ENCODE assay signal across 13 cellular contexts in the genomic region with DNA sequence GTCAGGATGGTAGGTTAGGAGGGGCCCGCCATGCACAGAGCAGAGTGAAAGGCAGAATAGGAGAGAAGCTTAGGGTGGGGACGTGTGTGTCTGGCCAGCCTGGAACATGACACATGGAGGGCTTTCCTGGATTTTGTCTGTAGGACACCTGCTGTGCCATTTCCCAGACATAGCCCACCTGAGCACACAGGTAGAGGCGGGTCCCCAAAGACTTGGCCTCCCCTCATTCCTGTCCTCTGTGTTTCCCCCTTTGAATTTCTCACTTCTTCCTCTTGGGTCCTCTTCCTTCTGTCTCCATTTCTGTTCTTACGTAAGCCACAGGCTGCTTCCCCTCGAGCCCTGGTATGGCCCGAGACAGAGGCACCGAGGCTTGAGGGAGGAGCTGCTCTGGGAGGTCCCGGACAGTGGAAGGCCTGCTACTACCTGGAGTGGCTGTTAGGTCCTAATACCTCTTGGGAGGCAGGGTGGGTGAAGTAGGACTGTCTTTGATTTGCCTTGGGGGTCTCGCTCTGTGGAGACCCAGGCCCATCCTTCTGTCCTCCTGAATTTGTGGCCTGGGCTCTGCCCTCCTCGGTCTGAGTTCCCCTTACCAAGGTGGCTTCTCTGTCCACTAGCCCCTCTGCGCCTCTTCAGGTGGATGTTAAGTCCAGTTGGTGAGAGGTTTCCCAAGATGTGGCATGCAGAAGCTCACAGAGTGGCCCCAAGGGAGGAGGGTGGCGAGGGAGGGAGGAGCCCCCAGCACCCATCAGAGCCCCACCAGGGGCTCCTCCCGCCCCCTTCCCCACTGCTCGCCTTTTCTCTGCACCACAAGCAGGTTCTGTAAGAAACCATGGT. TPM values are rescaled to one million over a fixed set of nuclear protein-coding genes. Genes with fewer than 3 reads are reported as not detected.
DNase-seq lines count a peak whose midpoint lies in the region; ATAC-seq, FAIRE-seq and TF ChIP-seq lines count a peak whose summit lies in the region.
"Had no signal": no experiment of that assay in that cellular context is flagged by ENCODE, and none has a peak within 500 bp of the region (broad histone marks: within the 10 kb centered on the region; RNA-seq: fewer than 3 reads in every experiment).

No MANE protein-coding gene starts in this region.

- in situ Hi-C loops in K562 (cut with MboI) = no loop called here

- no peak overlapping the region for H3K4me2 ChIP-seq in K562 (ENCODE audit: insufficient read depth, low read length)

- peaks cover 10% of the 10 kb centered on the region for H3K9me1 ChIP-seq in K562 (ENCODE audit: control insufficient read depth, insufficient read depth, low read length)

- H4K20me1 ChIP-seq in K562 (replicated peaks; ENCODE audit: control insufficient read depth, insufficient read depth, low read length) = peaks cover 32% of the 10 kb centered on the region

- ATAC-seq in K562 (no peak), mucosa of descending colon (peak; percentile 1), HG03025 (IDR thresholded peaks at IDR 0.05; ENCODE audit: low FRiP score, unreplicated experiment) (no peak), GM21825 (IDR thresholded peaks at IDR 0.05; ENCODE audit: unreplicated experiment) (no peak)
- ATAC-seq: activated T-cell treated with anti-CD3 and anti-CD28 coated beads, Interleukin-2, amount 50 U/mL, for 4 hours had no signal

- CTCF ChIA-PET in K562 (lab: Yijun Ruan, JAX; ENCODE audit: low intra/inter-chr PET ratio) = interaction anchor here (0.6 kb wide), 1 partner anchor 51 kb away, joined by 3 read pairs; no protein-coding TSS in a partner anchor

- peaks cover 48% of the 10 kb centered on the region for H3K79me2 ChIP-seq in K562 (ENCODE audit: control insufficient read depth, insufficient read depth, low read length)

- TF ChIP-seq CTCF in cardiac muscle cell (IDR thresholded peaks at IDR 0.05; ENCODE audit: low read depth, low read length) (no peak), left ventricle myocardium inferior (IDR thresholded peaks at IDR 0.05; ENCODE audit: borderline replicate concordance) (no peak), K562 (IDR thresholded peaks at IDR 0.05 in 2 of 3, conservative IDR thresholded peaks at IDR 0.05 in 1 of 3; ENCODE audit: insufficient read depth in 2 of 3, low read depth in 1 of 3, low read length in 3 of 3) (no peak), mucosa of descending colon (IDR thresholded peaks at IDR 0.05) (no peak)

- H3K4me3 ChIP-seq in cardiac muscle cell = no peak overlapping the region
- H3K4me3 ChIP-seq in left ventricle myocardium inferior = no peak overlapping the region
- H3K4me3 ChIP-seq in K562 = no peak overlapping the region
- H3K4me3 ChIP-seq in mucosa of descending colon = no peak overlapping the region
- H3K4me3 ChIP-seq: tibial artery had no signal

- no TSS peak for BruUV-seq in K562 (replicated peaks; lab: Mats Ljungman, UMichigan)

- FAIRE-seq in K562 (lab: Jason Lieb, UNC) = no peak
- FAIRE-seq: endothelial cell of umbilical vein had no signal

- DNase-seq in cardiac muscle cell (ENCODE audit: low read depth in 1 of 2, low spot score in 1 of 2) (no peak), left ventricle myocardium inferior (no peak), K562 (ENCODE audit: extremely low read depth in 1 of 4, low spot score in 3 of 4) (no peak), mucosa of descending colon (peak in 1 of 3 donors; percentile 37), DMS153 (lab: John Stamatoyannopoulos, UW) (no peak), mesenteric fat pad (ENCODE audit: low spot score) (no peak)
- DNase-seq: activated T-cell treated with anti-CD3 and anti-CD28 coated beads, Interleukin-2, amount 50 U/mL, for 4 hours; DND-41 had no signal

- H3K9me3 ChIP-seq in cardiac muscle cell (ENCODE audit: low read depth) (no peaks in the 10 kb centered on the region), left ventricle myocardium inferior (replicated peaks) (no peaks in the 10 kb centered on the region), K562 (replicated peaks; ENCODE audit: control insufficient read depth, insufficient read depth, low read depth, low read length) (no peaks in the 10 kb centered on the region), mucosa of descending colon (no peaks in the 10 kb centered on the region)
- H3K9me3 ChIP-seq: tibial artery had no signal

- intact Hi-C loops in left ventricle myocardium inferior (cut with micrococcal nuclease) = no loop called here
- intact Hi-C loops in K562 (cut with micrococcal nuclease) = no loop called here
- intact Hi-C loops in mucosa of descending colon (cut with DNase I, micrococcal nuclease) = no loop called here

- H3K27me3 ChIP-seq in cardiac muscle cell = no peaks in the 10 kb centered on the region
- H3K27me3 ChIP-seq in left ventricle myocardium inferior (ENCODE audit: low read depth) = no peaks in the 10 kb centered on the region
- no peaks in the 10 kb centered on the region for H3K27me3 ChIP-seq in K562 (ENCODE audit: control insufficient read depth in 2 of 2, insufficient read depth in 2 of 2, low read length in 2 of 2)
- H3K27me3 ChIP-seq: tibial artery had no signal

- H3K36me3 ChIP-seq in cardiac muscle cell (no peaks in the 10 kb centered on the region), left ventricle myocardium inferior (no peaks in the 10 kb centered on the region), K562 (ENCODE audit: control insufficient read depth, insufficient read depth, low read length) (peaks cover 29% of the 10 kb centered on the region; the same call in 2 of the 3 replicates), mucosa of descending colon (ENCODE audit: low read depth) (no peaks in the 10 kb centered on the region)

- H3K27ac ChIP-seq in cardiac muscle cell (peak overlapping the region; percentile 84), left ventricle myocardium inferior (replicated peaks) (no peak overlapping the region), K562 (ENCODE audit: extremely low read depth, low read depth, low read length) (no peak overlapping the region)
- H3K27ac ChIP-seq: tibial artery had no signal

- 78% methylated on average over 13 of the region's 14 CpGs for WGBS in K562 (ENCODE audit: insufficient coverage, low coverage, missing lambda C conversion rate)

- POLR2A ChIA-PET in K562 (lab: Yijun Ruan, JAX) = interaction anchor here (0.5 to 3.0 kb wide), 12 partner anchors 9 to 182 kb away, joined by 3 to 17 read pairs (median 4); a partner anchor contains a TSS

- H3K4me1 ChIP-seq in cardiac muscle cell (ENCODE audit: low read depth) = peaks cover 28% of the 10 kb centered on the region
- peaks cover 33% of the 10 kb centered on the region for H3K4me1 ChIP-seq in left ventricle myocardium inferior
- peaks cover 9 to 41% of the 10 kb centered on the region in 2 experiments for H3K4me1 ChIP-seq in K562 (replicated peaks in 1 of 2; ENCODE audit: control insufficient read depth in 2 of 2, insufficient read depth in 2 of 2, low read length in 2 of 2)
- H3K4me1 ChIP-seq in mucosa of descending colon (ENCODE audit: low read depth) = peaks cover 48% of the 10 kb centered on the region

- no peak overlapping the region for H2AFZ ChIP-seq in K562 (ENCODE audit: low read depth, low read length)

- H3K9ac ChIP-seq in K562 (ENCODE audit: insufficient read depth in 1 of 2, low read depth in 2 of 2, low read length in 2 of 2) = peak overlapping the region in 1 of 2 experiments; percentile 83; a peak in 2 of 4 replicates

- no peak for TF ChIP-seq POLR2A in K562 (conservative IDR thresholded peaks at IDR 0.05)

- no peak for TF ChIP-seq EP300 in K562 (IDR thresholded peaks at IDR 0.05; ENCODE audit: low read length)

- no peak for TF ChIP-seq RAD21 in K562 (CRISPR knock-in tag; conservative IDR thresholded peaks at IDR 0.05 in 1 of 2, IDR thresholded peaks at IDR 0.05 in 1 of 2)

RNA-seq across cellular contexts. Expression of a gene that starts 5.5 kb away (rescaled TPM):
- total RNA-seq in cardiac muscle cell (31.7 and 34.3 TPM in 2 replicates), left ventricle myocardium inferior (3.1 TPM), K562 (2014; rRNA removed) (18.6 and 21.8 TPM in 2 replicates), K562 (2014; rRNA removed; fragmentation: Illumina TruSeq; extraction: Trizol) (1.1 and 1.8 TPM in 2 replicates), K562 (2015; rRNA removed; fragmentation: Illumina TruSeq; extraction: Trizol) (5.5 and 5.7 TPM in 2 replicates), K562 (2021) (18.7 and 19.2 TPM in 2 replicates), mucosa of descending colon (10 to 100 TPM; 10.9 to 11.8 (median 11.3) TPM), mesenteric fat pad (1.6 TPM)
- polyA plus RNA-seq in cardiac muscle cell (29.7 and 40.1 TPM in 2 replicates), K562 (2011; rRNA removed) (4.9 and 8.3 TPM in 2 replicates), K562 (2014; fragmentation: Illumina TruSeq; extraction: Trizol) (1.5 and 3.5 TPM in 2 replicates), K562 (2014; fragmentation: Nextera tagmentation; extraction: Ambion mirVana) (under 1 TPM; 0.04 to 0.20 TPM), K562 (2014; rRNA removed) (13.1 and 13.2 TPM in 2 replicates)
- total RNA-seq in K562 (2011; cell fraction: chromatin; rRNA removed; ENCODE audit: low replicate concordance) = 3.1 and 10.5 TPM in 2 replicates
- 12.0 and 14.7 TPM in 2 replicates for total RNA-seq in K562 (2011; cell fraction: nucleolus; rRNA removed)
- total RNA-seq in K562 (2011; cell fraction: nucleoplasm; rRNA removed) = 5.9 TPM in 2 replicates
- 7.9 and 29.5 TPM in 2 replicates for polyA plus RNA-seq in K562 (2011; cell fraction: cytosol; rRNA removed)
- 9.1 and 15.1 TPM in 2 replicates for polyA plus RNA-seq in K562 (2011; cell fraction: nucleus; rRNA removed)
- polyA plus RNA-seq in K562 (2012) = 11.8 and 13.9 TPM in 2 replicates
- 1.3 and 1.6 TPM in 2 replicates for polyA minus RNA-seq in K562 (2011; rRNA and poly(A)+ RNA removed)
- 7.2 and 17.1 TPM in 2 replicates for polyA minus RNA-seq in K562 (2011; cell fraction: cytosol; rRNA and poly(A)+ RNA removed)
- 4.3 and 5.3 TPM in 2 replicates for polyA minus RNA-seq in K562 (2011; cell fraction: nucleus; rRNA and poly(A)+ RNA removed)

RNA-seq across cellular contexts. Expression of a gene that starts 16.0 kb away (rescaled TPM):
- total RNA-seq in cardiac muscle cell (222 and 270 TPM in 2 replicates), left ventricle myocardium inferior (110 TPM), K562 (2014; rRNA removed) (212 and 268 TPM in 2 replicates), K562 (2014; rRNA removed; fragmentation: Illumina TruSeq; extraction: Trizol) (46.9 and 56.8 TPM in 2 replicates), K562 (2015; rRNA removed; fragmentation: Illumina TruSeq; extraction: Trizol) (94.0 and 99.6 TPM in 2 replicates), K562 (2021) (277 and 283 TPM in 2 replicates), mucosa of descending colon (100 to 1,000 TPM; 151 to 228 (median 202) TPM), mesenteric fat pad (82.1 TPM)
- polyA plus RNA-seq in cardiac muscle cell (185 and 224 TPM in 2 replicates), K562 (2011; rRNA removed) (130 and 189 TPM in 2 replicates), K562 (2014; fragmentation: Illumina TruSeq; extraction: Trizol) (94.3 and 120 TPM in 2 replicates), K562 (2014; fragmentation: Nextera tagmentation; extraction: Ambion mirVana) (10 to 100 TPM in 1 of 2 experiments, 1 to 10 TPM in 1; 8.1 to 11.0 TPM), K562 (2014; rRNA removed) (209 and 237 TPM in 2 replicates)
- 109 and 296 TPM in 2 replicates for total RNA-seq in K562 (2011; cell fraction: chromatin; rRNA removed; ENCODE audit: low replicate concordance)
- 251 and 260 TPM in 2 replicates for total RNA-seq in K562 (2011; cell fraction: nucleolus; rRNA removed)
- total RNA-seq in K562 (2011; cell fraction: nucleoplasm; rRNA removed) = 183 and 184 TPM in 2 replicates
- polyA plus RNA-seq in K562 (2011; cell fraction: cytosol; rRNA removed) = 210 and 322 TPM in 2 replicates
- polyA plus RNA-seq in K562 (2011; cell fraction: nucleus; rRNA removed) = 461 and 543 TPM in 2 replicates
- 186 and 202 TPM in 2 replicates for polyA plus RNA-seq in K562 (2012)
- polyA minus RNA-seq in K562 (2011; rRNA and poly(A)+ RNA removed) = 65.6 and 71.9 TPM in 2 replicates
- polyA minus RNA-seq in K562 (2011; cell fraction: cytosol; rRNA and poly(A)+ RNA removed) = 96.6 and 122 TPM in 2 replicates
- polyA minus RNA-seq in K562 (2011; cell fraction: nucleus; rRNA and poly(A)+ RNA removed) = 81.0 and 130 TPM in 2 replicates

RNA-seq across cellular contexts. Expression of a gene that starts 43.2 kb away (rescaled TPM):
- total RNA-seq in cardiac muscle cell (4.2 and 5.5 TPM in 2 replicates), left ventricle myocardium inferior (17.6 TPM), K562 (2014; rRNA removed) (not detected in 2 replicates), K562 (2014; rRNA removed; fragmentation: Illumina TruSeq; extraction: Trizol) (not detected in 2 replicates), K562 (2015; rRNA removed; fragmentation: Illumina TruSeq; extraction: Trizol) (not detected in 2 replicates), K562 (2021) (1.7 and 1.8 TPM in 2 replicates), mucosa of descending colon (100 to 1,000 TPM in 1 of 3 donors, 10 to 100 TPM in 2; 82.6 to 202 (median 98.9) TPM), mesenteric fat pad (210 TPM)
- polyA plus RNA-seq in cardiac muscle cell (5.7 and 8.3 TPM in 2 replicates), K562 (2011; rRNA removed) (0.11 TPM in 1 of 2 replicates, not detected in the other), K562 (2014; fragmentation: Illumina TruSeq; extraction: Trizol) (not detected in 2 replicates), K562 (2014; fragmentation: Nextera tagmentation; extraction: Ambion mirVana) (not detected), K562 (2014; rRNA removed) (0.23 TPM in 1 of 2 replicates, not detected in the other)
- not detected in 2 replicates for total RNA-seq in K562 (2011; cell fraction: chromatin; rRNA removed; ENCODE audit: low replicate concordance)
- not detected in 2 replicates for total RNA-seq in K562 (2011; cell fraction: nucleolus; rRNA removed)
- total RNA-seq in K562 (2011; cell fraction: nucleoplasm; rRNA removed) = not detected in 2 replicates
- polyA plus RNA-seq in K562 (2011; cell fraction: cytosol; rRNA removed) = 0.51 and 0.55 TPM in 2 replicates
- 0.13 and 0.26 TPM in 2 replicates for polyA plus RNA-seq in K562 (2011; cell fraction: nucleus; rRNA removed)
- 0.21 and 0.33 TPM in 2 replicates for polyA plus RNA-seq in K562 (2012)
- not detected in 2 replicates for polyA minus RNA-seq in K562 (2011; rRNA and poly(A)+ RNA removed)
- not detected in 2 replicates for polyA minus RNA-seq in K562 (2011; cell fraction: cytosol; rRNA and poly(A)+ RNA removed)
- polyA minus RNA-seq in K562 (2011; cell fraction: nucleus; rRNA and poly(A)+ RNA removed) = not detected in 2 replicates
- total RNA-seq: endothelial cell of umbilical vein, mononuclear cell had no signal
- polyA plus RNA-seq: endothelial cell of umbilical vein had no signal
